ENCODE assay signal across 25 cellular contexts in genomic region chr20:33984320-33984719, GRCh38.
"Had no signal": no experiment of that assay in that cellular context is flagged by ENCODE, and none has a peak within 500 bp of the region (broad histone marks: within the 10 kb centered on the region; RNA-seq: fewer than 3 reads in every experiment).

No MANE protein-coding gene starts in this region.

- H3K27ac ChIP-seq: brain microvascular endothelial cell, coronary artery, dorsolateral prefrontal cortex, heart left ventricle, WERI-Rb-1 had no signal

- DNase-seq: activated B cell treated with CpG ODN at 0.5 μM for 24 hours; activated CD4-positive, alpha-beta T cell treated with anti-CD3 and anti-CD28 coated beads for 48 hours; activated CD4-positive, alpha-beta T cell treated with anti-CD3 and anti-CD28 coated beads, Interleukin-2, amount 50 U/mL, for 1 hour; activated CD4-positive, alpha-beta T cell treated with anti-CD3 and anti-CD28 coated beads, Interleukin-2, amount 50 U/mL, for 48 hours; activated CD8-positive, alpha-beta memory T cell treated with anti-CD3 and anti-CD28 coated beads for 24 hours; activated CD8-positive, alpha-beta T cell treated with anti-CD3 and anti-CD28 coated beads for 36 hours; activated effector memory CD4-positive, alpha-beta T cell treated with Interleukin-2 at 50 U/mL for 16 hours; activated gamma-delta T cell treated with Interleukin-2 at 50 U/mL for 16 hours; activated naive CD4-positive, alpha-beta T cell treated with anti-CD3 and anti-CD28 coated beads, Interleukin-2, amount 50 U/mL, for 16 hours; activated naive CD4-positive, alpha-beta T cell treated with Interleukin-2 at 50 U/mL for 16 hours; activated T-cell treated with anti-CD3 and anti-CD28 coated beads, Interleukin-2, amount 50 U/mL, for 4 hours; amniotic stem cell; anterior cingulate cortex; brain microvascular endothelial cell; dorsolateral prefrontal cortex; effector memory CD4-positive, alpha-beta T cell; endodermal cell; foreskin fibroblast; heart left ventricle; T1000; WERI-Rb-1 had no signal

- H3K4me1 ChIP-seq: heart left ventricle had no signal

- H3K9me3 ChIP-seq: heart left ventricle had no signal

- H3K36me3 ChIP-seq: brain microvascular endothelial cell, heart left ventricle, WERI-Rb-1 had no signal

- H3K4me3 ChIP-seq: coronary artery, dorsolateral prefrontal cortex, heart left ventricle had no signal

- ATAC-seq: activated CD4-positive, CD25-positive, alpha-beta regulatory T cell treated with anti-CD3 and anti-CD28 coated beads, Interleukin-2, amount 50 U/mL, for 24 hours; activated CD8-positive, alpha-beta T cell treated with anti-CD3 and anti-CD28 coated beads for 36 hours; activated T-cell treated with anti-CD3 and anti-CD28 coated beads, Interleukin-2, amount 50 U/mL, for 4 hours; activated T-helper 17 cell treated with anti-CD3 and anti-CD28 coated beads, Interleukin-2, amount 50 U/mL, for 72 hours; esophagus mucosa; heart left ventricle had no signal
